In genomic region chr3:172461530-172462138, GRCh38 we compare ENCODE assay signal across 9 cellular contexts. TPM values are rescaled to one million over a fixed set of nuclear protein-coding genes. Genes with fewer than 3 reads are reported as not detected.
DNase-seq lines count a peak whose midpoint lies in the region; ATAC-seq and TF ChIP-seq lines count a peak whose summit lies in the region.
"Had no signal": no experiment of that assay in that cellular context is flagged by ENCODE, and none has a peak within 500 bp of the region (broad histone marks: within the 10 kb centered on the region; RNA-seq: fewer than 3 reads in every experiment).

No MANE protein-coding gene starts in this region.

- no peaks in the 10 kb centered on the region for H3K36me3 Mint-ChIP-seq in activated CD8-positive, alpha-beta memory T cell treated with anti-CD3 and anti-CD28 coated beads, Interleukin-2, amount 10 ng/mL, durations not matched to agents 7 days and 5 days
- no peaks in the 10 kb centered on the region for H3K36me3 Mint-ChIP-seq in activated CD4-positive, alpha-beta T cell treated with anti-CD3 and anti-CD28 coated beads, Interleukin-2, amount 10 ng/mL, durations not matched to agents 7 days and 5 days (ENCODE audit: low read depth)

- POLR2A ChIA-PET in activated CD4-positive, alpha-beta T cell treated with anti-CD3 and anti-CD28 coated beads, Interleukin-2, amount 10 ng/mL, durations not matched to agents 7 days and 5 days (lab: Charles Lee), result no interaction called here

- no peak for TF ChIP-seq EP300 in stomach (IDR thresholded peaks at IDR 0.05)

- no peaks in the 10 kb centered on the region for H3K9me3 Mint-ChIP-seq in activated CD8-positive, alpha-beta memory T cell treated with anti-CD3 and anti-CD28 coated beads, Interleukin-2, amount 10 ng/mL, durations not matched to agents 7 days and 5 days (ENCODE audit: low read depth)
- peaks cover under 1% of the 10 kb centered on the region for H3K9me3 Mint-ChIP-seq in activated CD4-positive, alpha-beta T cell treated with anti-CD3 and anti-CD28 coated beads, Interleukin-2, amount 10 ng/mL, durations not matched to agents 7 days and 5 days
- H3K9me3 Mint-ChIP-seq: activated T-cell treated with anti-CD3 and anti-CD28 coated beads, Interleukin-2, amount 50 U/mL, for 72 hours had no signal

- H3K4me1 Mint-ChIP-seq in activated CD8-positive, alpha-beta memory T cell treated with anti-CD3 and anti-CD28 coated beads, Interleukin-2, amount 10 ng/mL, durations not matched to agents 7 days and 5 days, result peaks cover 2% of the 10 kb centered on the region
- H3K4me1 Mint-ChIP-seq in activated CD4-positive, alpha-beta T cell treated with anti-CD3 and anti-CD28 coated beads, Interleukin-2, amount 10 ng/mL, durations not matched to agents 7 days and 5 days, result peaks cover 2% of the 10 kb centered on the region

- intact Hi-C loops in stomach (cut with DNase I; ENCODE audit: low total_unique reads), result no loop called here

- no peak overlapping the region for H3K27ac Mint-ChIP-seq in activated CD8-positive, alpha-beta memory T cell treated with anti-CD3 and anti-CD28 coated beads, Interleukin-2, amount 10 ng/mL, durations not matched to agents 7 days and 5 days
- no peak overlapping the region for H3K27ac Mint-ChIP-seq in activated CD4-positive, alpha-beta T cell treated with anti-CD3 and anti-CD28 coated beads, Interleukin-2, amount 10 ng/mL, durations not matched to agents 7 days and 5 days
- H3K27ac Mint-ChIP-seq: activated T-cell treated with anti-CD3 and anti-CD28 coated beads, Interleukin-2, amount 50 U/mL, for 72 hours had no signal

- peak; percentile 60 for ATAC-seq in activated CD8-positive, alpha-beta memory T cell treated with anti-CD3 and anti-CD28 coated beads, Interleukin-2, amount 10 ng/mL, durations not matched to agents 7 days and 5 days

- no peak overlapping the region for H3K4me3 ChIP-seq in fibroblast of pulmonary artery (replicated peaks; ENCODE audit: low read depth, low read length)
- no peak overlapping the region for H3K4me3 ChIP-seq in stomach

- H3K27me3 Mint-ChIP-seq in activated CD8-positive, alpha-beta memory T cell treated with anti-CD3 and anti-CD28 coated beads, Interleukin-2, amount 10 ng/mL, durations not matched to agents 7 days and 5 days, result peaks cover 2% of the 10 kb centered on the region
- H3K27me3 Mint-ChIP-seq in activated CD4-positive, alpha-beta T cell treated with anti-CD3 and anti-CD28 coated beads, Interleukin-2, amount 10 ng/mL, durations not matched to agents 7 days and 5 days, result peaks cover 7% of the 10 kb centered on the region

- H3K27me3 ChIP-seq in stomach, result no peaks in the 10 kb centered on the region

- CTCF ChIA-PET in activated CD8-positive, alpha-beta memory T cell treated with anti-CD3 and anti-CD28 coated beads, Interleukin-2, amount 10 ng/mL, durations not matched to agents 7 days and 5 days (lab: Charles Lee), result interaction anchor here (0.6 to 3.8 kb wide), 29 partner anchors 9 to 607 kb away, joined by 3 to 27 read pairs (median 4); partner anchors contain the start of genes GHSR and TNFSF10
- CTCF ChIA-PET in activated CD4-positive, alpha-beta T cell treated with anti-CD3 and anti-CD28 coated beads, Interleukin-2, amount 10 ng/mL, durations not matched to agents 7 days and 5 days (lab: Charles Lee), result interaction anchor here (0.6 to 1.4 kb wide), 11 partner anchors 13 to 1569 kb away, joined by 3 to 8 read pairs (median 4); partner anchors contain the start of gene GHSR

- no peak for TF ChIP-seq POLR2A in stomach (IDR thresholded peaks at IDR 0.05)

- H3K4me3 Mint-ChIP-seq in activated CD8-positive, alpha-beta memory T cell treated with anti-CD3 and anti-CD28 coated beads, Interleukin-2, amount 10 ng/mL, durations not matched to agents 7 days and 5 days, result no peak overlapping the region
- no peak overlapping the region for H3K4me3 Mint-ChIP-seq in activated CD4-positive, alpha-beta T cell treated with anti-CD3 and anti-CD28 coated beads, Interleukin-2, amount 10 ng/mL, durations not matched to agents 7 days and 5 days
- H3K4me3 Mint-ChIP-seq: activated T-cell treated with anti-CD3 and anti-CD28 coated beads, Interleukin-2, amount 50 U/mL, for 72 hours had no signal

- H3K4me1 ChIP-seq in stomach, result peaks cover 0 to 4% (median 0%) of the 10 kb centered on the region in 4 donors

- 30 to 45% (median 36%) methylated on average over 5 of the region's 5 CpGs for WGBS in stomach, 5 donors

- no peaks in the 10 kb centered on the region for H3K36me3 ChIP-seq in stomach

- no peaks in the 10 kb centered on the region for H3K9me3 ChIP-seq in stomach

- DNase-seq in activated CD8-positive, alpha-beta memory T cell treated with anti-CD3 and anti-CD28 coated beads, Interleukin-2, amount 10 ng/mL, durations not matched to agents 7 days and 5 days, result no peak
- no peak for DNase-seq in activated CD8-positive, alpha-beta memory T cell treated with anti-CD3 and anti-CD28 coated beads, Interleukin-2, amount 50 U/mL, for 4 hours
- peak; percentile 52 for DNase-seq in HT1080 (ENCODE audit: low read depth)
- peak; percentile 63 for DNase-seq in SK-MEL-5 (ENCODE audit: low read depth, low spot score)
- peak; percentile 50 for DNase-seq in fibroblast of pulmonary artery (ENCODE audit: low read depth)
- DNase-seq in stomach, result no peak
- DNase-seq in activated CD4-positive, alpha-beta T cell treated with anti-CD3 and anti-CD28 coated beads, Interleukin-2, amount 10 ng/mL, durations not matched to agents 7 days and 5 days, result no peak
- DNase-seq in midbrain (lab: John Stamatoyannopoulos, UW), result no peak
- DNase-seq: activated T-cell treated with anti-CD3 and anti-CD28 coated beads, Interleukin-2, amount 50 U/mL, for 72 hours had no signal

- TF ChIP-seq CTCF in fibroblast of pulmonary artery (IDR thresholded peaks at IDR 0.05; ENCODE audit: low read length, missing control alignments) (peak; percentile 98), stomach (IDR thresholded peaks at IDR 0.05) (peak in 5 of 7 experiments; percentile 66 to 88 (median 85))

- in situ Hi-C loops in SK-MEL-5 (cut with HindIII; ENCODE audit: low pct_unique_long_range_greater_than_20kb, low sequenced_read_pairs), result no loop called here

- H3K27ac ChIP-seq in stomach, result no peak overlapping the region

RNA-seq across cellular contexts. Expression of gene GHSR, which starts 13.4 kb away (rescaled TPM):
- not detected for total RNA-seq in activated CD8-positive, alpha-beta memory T cell treated with anti-CD3 and anti-CD28 coated beads, Interleukin-2, amount 10 ng/mL, durations not matched to agents 7 days and 5 days
- not detected in 2 replicates for total RNA-seq in HT1080 (2014; rRNA removed; shearing (Covaris generic))
- polyA plus RNA-seq in HT1080 (2015; cell fraction: cytosol; rRNA removed), result not detected in 2 replicates
- not detected in 2 replicates for polyA plus RNA-seq in HT1080 (2015; cell fraction: nucleus; rRNA removed)
- not detected in 2 replicates for total RNA-seq in SK-MEL-5 (2014; rRNA removed; shearing (Covaris generic))
- polyA plus RNA-seq in SK-MEL-5 (2015; cell fraction: cytosol; rRNA removed), result not detected in 2 replicates
- not detected in 2 replicates for polyA plus RNA-seq in SK-MEL-5 (2015; cell fraction: nucleus; rRNA removed)
- under 1 TPM in 1 of 5 donors, not detected in 4; 0.37 TPM for total RNA-seq in stomach
- not detected for polyA plus RNA-seq in stomach
- not detected for total RNA-seq in activated CD4-positive, alpha-beta T cell treated with anti-CD3 and anti-CD28 coated beads, Interleukin-2, amount 10 ng/mL, durations not matched to agents 7 days and 5 days
- total RNA-seq: activated T-cell treated with anti-CD3 and anti-CD28 coated beads, Interleukin-2, amount 50 U/mL, for 72 hours had no signal

Comparison
In these comparisons a context has a peak if more than half of its experiments do, and no peak if none do; other contexts are left out.
1. DNase-seq: peak in HT1080 (single experiment), SK-MEL-5 (single experiment) and fibroblast of pulmonary artery (single experiment); none in activated CD8-positive, alpha-beta memory T cell treated with anti-CD3 and anti-CD28 coated beads, Interleukin-2, amount 10 ng/mL, durations not matched to agents 7 days and 5 days (single experiment), activated CD8-positive, alpha-beta memory T cell treated with anti-CD3 and anti-CD28 coated beads, Interleukin-2, amount 50 U/mL, for 4 hours (single experiment), stomach (single experiment), activated CD4-positive, alpha-beta T cell treated with anti-CD3 and anti-CD28 coated beads, Interleukin-2, amount 10 ng/mL, durations not matched to agents 7 days and 5 days (single experiment) and midbrain (single experiment).